ENCODE assay signal across 8 cellular contexts in genomic region chr10:133159950-133160812, GRCh38. TPM values are rescaled to one million over a fixed set of nuclear protein-coding genes. Genes with fewer than 3 reads are reported as not detected.
DNase-seq lines count a peak whose midpoint lies in the region; ATAC-seq, FAIRE-seq and TF ChIP-seq lines count a peak whose summit lies in the region.

Gene KNDC1, plus strand, starts transcription at chr10:133160219. Its CDS starts 249 bp downstream, at chr10:133160468.

- no peak for TF ChIP-seq RAD21 in HCT116 (IDR thresholded peaks at IDR 0.05; ENCODE audit: low read depth)

- RAD21 ChIA-PET in HCT116 (lab: Charles Lee; ENCODE audit: low non-redundant PET in 1 of 2, low total read pairs in 2 of 2, uncharacterized antibody in 2 of 2, unreplicated experiment in 2 of 2) = no interaction called here

- in situ Hi-C loops in brain microvascular endothelial cell (cut with HindIII; ENCODE audit: low pct_ligation_motif_present, low sequenced_read_pairs) = no loop called here

- ATAC-seq in HCT116 (peak; percentile 88), HG03280 (IDR thresholded peaks at IDR 0.05; ENCODE audit: unreplicated experiment) (no peak), GM19395 (IDR thresholded peaks at IDR 0.05; ENCODE audit: unreplicated experiment) (no peak)
- ATAC-seq in stimulated activated naive CD8-positive, alpha-beta T cell treated with anti-CD3 and anti-CD28 coated beads, Interleukin-15, amount 100 ng/mL, for 72 hours = peak; percentile 52

- TF ChIP-seq POLR2A in HCT116 (IDR thresholded peaks at IDR 0.05; ENCODE audit: borderline replicate concordance, extremely low read depth, insufficient read depth, insufficient read length) = no peak

- no peaks in the 10 kb centered on the region for H3K9me3 ChIP-seq in HCT116 (ENCODE audit: control insufficient read depth in 1 of 2, insufficient read depth in 1 of 2, low read depth in 1 of 2, low read length in 2 of 2)

- no peaks in the 10 kb centered on the region for H4K20me1 ChIP-seq in HCT116 (ENCODE audit: insufficient read depth)

- no peak within 1 kb of the TSS for H2AFZ ChIP-seq in HCT116 (ENCODE audit: low read depth, low read length, poor library complexity, severe bottlenecking)

- H3K36me3 ChIP-seq in HCT116 (ENCODE audit: control insufficient read depth in 1 of 2, insufficient read depth in 2 of 2, low read length in 2 of 2) (no peaks in the 10 kb centered on the region), brain microvascular endothelial cell (replicated peaks) (no peaks in the 10 kb centered on the region)

- H3K4me3 ChIP-seq in HCT116 (replicated peaks in 1 of 2; ENCODE audit: low read depth in 1 of 2, low read length in 2 of 2) = peak within 1 kb of the TSS; percentile 46 to 57
- peak within 1 kb of the TSS; percentile 20 for H3K4me3 ChIP-seq in brain microvascular endothelial cell (ENCODE audit: low read depth, low read length)

- H3K4me3 Mint-ChIP-seq in stimulated activated naive CD8-positive, alpha-beta T cell treated with anti-CD3 and anti-CD28 coated beads, Interleukin-15, amount 100 ng/mL, for 72 hours = peak within 1 kb of the TSS; percentile 15 to 50

- no peak for FAIRE-seq in RCC 7860 (lab: Jason Lieb, UNC)

- peaks cover 0 to 5% of the 10 kb centered on the region in 2 experiments; a peak in 1 of 4 replicates for H3K4me1 ChIP-seq in HCT116 (ENCODE audit: control insufficient read depth in 1 of 2, insufficient read depth in 2 of 2, low read length in 2 of 2)

- H3K27me3 ChIP-seq in HCT116 (ENCODE audit: insufficient read depth, low read length) (no peaks in the 10 kb centered on the region), brain microvascular endothelial cell (replicated peaks) (peaks cover 25% of the 10 kb centered on the region)

- H3K27ac Mint-ChIP-seq in stimulated activated naive CD8-positive, alpha-beta T cell treated with anti-CD3 and anti-CD28 coated beads, Interleukin-15, amount 100 ng/mL, for 72 hours = peak within 1 kb of the TSS in 1 of 2 donors; percentile 34

- peak within 1 kb of the TSS; percentile 63 for H3K4me2 ChIP-seq in HCT116 (ENCODE audit: low read length)

- no TSS peak for BruUV-seq in HCT116 (replicated peaks; lab: Mats Ljungman, UMichigan)

- no peaks in the 10 kb centered on the region for H3K9me3 Mint-ChIP-seq in stimulated activated naive CD8-positive, alpha-beta T cell treated with anti-CD3 and anti-CD28 coated beads, Interleukin-15, amount 100 ng/mL, for 72 hours

- H3K27me3 Mint-ChIP-seq in stimulated activated naive CD8-positive, alpha-beta T cell treated with anti-CD3 and anti-CD28 coated beads, Interleukin-15, amount 100 ng/mL, for 72 hours = peaks cover 35% of the 10 kb centered on the region

- intact Hi-C loops in HCT116 (cut with micrococcal nuclease) = no loop called here

- CTCF ChIA-PET in HCT116 (lab: Charles Lee) = no interaction called here

- no peaks in the 10 kb centered on the region for H3K79me2 ChIP-seq in HCT116 (ENCODE audit: insufficient read depth, low read length)

- no peak within 1 kb of the TSS for H3K27ac ChIP-seq in HCT116 (ENCODE audit: low read depth, low read length)
- no peak within 1 kb of the TSS for H3K27ac ChIP-seq in brain microvascular endothelial cell

- H3K9ac ChIP-seq in HCT116 (ENCODE audit: low read length) = peak within 1 kb of the TSS; percentile 53

- DNase-seq in AG08395 (ENCODE audit: low spot score) (peak; percentile 78), HCT116 (ENCODE audit: low read depth, low spot score) (no peak), brain microvascular endothelial cell (no peak), iris pigment epithelial cell (ENCODE audit: low read depth) (peak; percentile 44), RCC 7860 (ENCODE audit: low spot score) (no peak)
- DNase-seq in stimulated activated naive CD8-positive, alpha-beta T cell treated with anti-CD3 and anti-CD28 coated beads, Interleukin-15, amount 100 ng/mL, for 72 hours = no peak

- no peaks in the 10 kb centered on the region for H3K9me2 ChIP-seq in HCT116 (ENCODE audit: insufficient read depth)

- TF ChIP-seq CTCF in HCT116 (IDR thresholded peaks at IDR 0.05 in 2 of 3, conservative IDR thresholded peaks at IDR 0.05 in 1 of 3; ENCODE audit: borderline replicate concordance in 1 of 3, insufficient read depth in 1 of 3, low read depth in 2 of 3, low read length in 2 of 3) (no peak), brain microvascular endothelial cell (IDR thresholded peaks at IDR 0.05; ENCODE audit: low read depth, low read length, missing control alignments) (no peak)

- no peaks in the 10 kb centered on the region for H3K4me1 Mint-ChIP-seq in stimulated activated naive CD8-positive, alpha-beta T cell treated with anti-CD3 and anti-CD28 coated beads, Interleukin-15, amount 100 ng/mL, for 72 hours

- POLR2A ChIA-PET in HCT116 (lab: Charles Lee) = no interaction called here

TF ChIP-seq in HCT116, 20 proteins besides CTCF, POLR2A, EP300 and RAD21:
- TF ChIP-seq YY1 (IDR thresholded peaks at IDR 0.05; ENCODE audit: extremely low read depth, insufficient replicate concordance, low read depth, low read length) (no peak), ZFX (IDR thresholded peaks at IDR 0.05) (peak; percentile 40; the same call in 1 of the 2 replicates)
TF ChIP-seq in HCT116: peak in this region for 1.

RNA-seq across cellular contexts. Expression of gene KNDC1, which starts in this region (rescaled TPM):
- total RNA-seq in HCT116 (2021; ENCODE audit: unreplicated experiment) = 3.6 TPM
- 1.9 and 6.2 TPM in 2 replicates for polyA plus RNA-seq in HCT116 (2012)

Comparison
In these comparisons a context has a peak if more than half of its experiments do, and no peak if none do; other contexts are left out.
1. DNase-seq: peak in AG08395 (single experiment) and iris pigment epithelial cell (single experiment); none in HCT116 (single experiment), brain microvascular endothelial cell (single experiment), stimulated activated naive CD8-positive, alpha-beta T cell treated with anti-CD3 and anti-CD28 coated beads, Interleukin-15, amount 100 ng/mL, for 72 hours (0 of 2) and RCC 7860 (single experiment).
2. ATAC-seq: peak in HCT116 (single experiment) and stimulated activated naive CD8-positive, alpha-beta T cell treated with anti-CD3 and anti-CD28 coated beads, Interleukin-15, amount 100 ng/mL, for 72 hours (single experiment); none in HG03280 (single experiment) and GM19395 (single experiment).